ENCODE assay signal across 8 cellular contexts in genomic region chr3:149512073-149512782, GRCh38. TPM values are rescaled to one million over a fixed set of nuclear protein-coding genes. Genes with fewer than 3 reads are reported as not detected.
A peak's percentile ranks its signal among the peaks of the same experiment; 100 is the strongest.
DNase-seq lines count a peak whose midpoint lies in the region; ATAC-seq and TF ChIP-seq lines count a peak whose summit lies in the region.

No MANE protein-coding gene starts in this region.

- peaks cover 0 to 17% (median 11%) of the 10 kb centered on the region in 4 donors for H3K4me1 ChIP-seq in sigmoid colon

- H3K4me3 ChIP-seq in sigmoid colon = no peak overlapping the region

- TF ChIP-seq EP300 in sigmoid colon (IDR thresholded peaks at IDR 0.05) = no peak

- no peaks in the 10 kb centered on the region for H3K9me3 ChIP-seq in sigmoid colon

- H3K27ac ChIP-seq in sigmoid colon = no peak overlapping the region

- ATAC-seq in GM19452 (IDR thresholded peaks at IDR 0.05; ENCODE audit: unreplicated experiment) = peak; percentile 82
- ATAC-seq in HG03457 (IDR thresholded peaks at IDR 0.05; ENCODE audit: unreplicated experiment) = peak; percentile 51

- 10 to 16% methylated on average over 9 of the region's 9 CpGs for WGBS in sigmoid colon, 2 donors

- intact Hi-C loops in sigmoid colon (cut with DNase I) = loop anchor here (1.0 to 5.0 kb wide), 3 partner anchors 205 to 300 kb away; partner anchors contain the start of gene RNF13

- TF ChIP-seq CTCF in sigmoid colon (IDR thresholded peaks at IDR 0.05) = peak; percentile 67 to 81 (median 76)

- TF ChIP-seq POLR2A in sigmoid colon (IDR thresholded peaks at IDR 0.05) = no peak

- peak; percentile 68 for DNase-seq in Daoy (ENCODE audit: low read depth)
- peak; percentile 54 for DNase-seq in NCI-H748 treated with DMSO at 0.1 percent for 48 hours (lab: John Stamatoyannopoulos, UW)
- peak in 38 of 56 donors; percentile 5 to 74 (median 36) for DNase-seq in amygdala (lab: John Stamatoyannopoulos, UW)
- DNase-seq in hippocampal formation (lab: John Stamatoyannopoulos, UW) = peak; percentile 48 to 64
- peak; percentile 85 for DNase-seq in sigmoid colon
- DNase-seq in OCI-M2 (lab: John Stamatoyannopoulos, UW; ENCODE audit: unreplicated experiment) = no peak

- peaks cover 0 to 9% (median 0%) of the 10 kb centered on the region in 4 donors for H3K36me3 ChIP-seq in sigmoid colon

- H3K27me3 ChIP-seq in sigmoid colon = no peaks in the 10 kb centered on the region

RNA-seq across cellular contexts. Expression of gene TM4SF4, which starts 37.7 kb away (rescaled TPM):
- total RNA-seq in Daoy (2014; rRNA removed; shearing (Covaris generic)) = not detected in 2 replicates
- 10 to 100 TPM in 2 of 4 donors, 1 to 10 TPM in 2; 4.1 to 17.1 (median 10.6) TPM for total RNA-seq in sigmoid colon
- polyA plus RNA-seq in sigmoid colon = 1 to 10 TPM in 1 of 3 donors, under 1 TPM in 1, not detected in 1; 0.92 to 5.8 TPM
